Comparison of ENCODE assay signal across 9 cellular contexts in genomic region chr20:41050361-41051019, GRCh38. TPM values are rescaled to one million over a fixed set of nuclear protein-coding genes. Genes with fewer than 3 reads are reported as not detected.
DNase-seq lines count a peak whose midpoint lies in the region; ATAC-seq and TF ChIP-seq lines count a peak whose summit lies in the region.
"Had no signal": no experiment of that assay in that cellular context is flagged by ENCODE, and none has a peak within 500 bp of the region (broad histone marks: within the 10 kb centered on the region; RNA-seq: fewer than 3 reads in every experiment).

No MANE protein-coding gene starts in this region.

- peak overlapping the region; percentile 23 to 47 (median 34) for H3K4me3 Mint-ChIP-seq in CD4-positive, CD25-positive, alpha-beta regulatory T cell
- peak overlapping the region; percentile 78 for H3K4me3 Mint-ChIP-seq in natural killer cell treated with Interleukin-12 subunit alpha and Interleukin-12 subunit beta and Interleukin-15 and Interleukin-18, amount 100 ng/mL, for 72 hours

- peak overlapping the region; percentile 14 for H3K4me3 ChIP-seq in CD4-positive, CD25-positive, alpha-beta regulatory T cell (ENCODE audit: low read depth, low read length)
- H3K4me3 ChIP-seq in Karpas-422 (ENCODE audit: low read length) (no peak overlapping the region), astrocyte of the spinal cord (ENCODE audit: low read depth, low read length) (no peak overlapping the region)
- H3K4me3 ChIP-seq: tibial artery had no signal

- H3K9ac ChIP-seq in Karpas-422 (ENCODE audit: low read length) = 0 out of 2 replicates have a peak overlapping the region, but pooled peaks have one; percentile 4

- H3K4me1 ChIP-seq in CD4-positive, CD25-positive, alpha-beta regulatory T cell (ENCODE audit: control insufficient read depth, insufficient read depth, low read length, poor library complexity, severe bottlenecking) = peaks cover 60% of the 10 kb centered on the region
- H3K4me1 ChIP-seq in Karpas-422 (ENCODE audit: low read length) = peaks cover 100% of the 10 kb centered on the region

- H3K79me2 ChIP-seq in Karpas-422 (ENCODE audit: low read length) = peaks cover 100% of the 10 kb centered on the region

- H3K27ac ChIP-seq in CD4-positive, CD25-positive, alpha-beta regulatory T cell (ENCODE audit: insufficient read depth, low read length, poor library complexity, severe bottlenecking) = no peak overlapping the region
- peak overlapping the region; percentile 79 for H3K27ac ChIP-seq in Karpas-422 (ENCODE audit: low read length)
- H3K27ac ChIP-seq: tibial artery had no signal

- TF ChIP-seq CTCF in astrocyte of the spinal cord (IDR thresholded peaks at IDR 0.05; ENCODE audit: low read depth, low read length) = no peak

- H3K36me3 Mint-ChIP-seq in CD4-positive, CD25-positive, alpha-beta regulatory T cell = peaks cover 7% of the 10 kb centered on the region
- peaks cover 4% of the 10 kb centered on the region for H3K36me3 Mint-ChIP-seq in natural killer cell treated with Interleukin-12 subunit alpha and Interleukin-12 subunit beta and Interleukin-15 and Interleukin-18, amount 100 ng/mL, for 72 hours

- no peaks in the 10 kb centered on the region for H3K36me3 ChIP-seq in CD4-positive, CD25-positive, alpha-beta regulatory T cell (ENCODE audit: control insufficient read depth, insufficient read depth, low read length)
- peaks cover 44% of the 10 kb centered on the region; the same call in 1 of the 2 replicates for H3K36me3 ChIP-seq in Karpas-422 (ENCODE audit: insufficient read depth, low read length)
- H3K36me3 ChIP-seq: tibial artery had no signal

- H3K27ac Mint-ChIP-seq in CD4-positive, CD25-positive, alpha-beta regulatory T cell = peak overlapping the region in 2 of 3 donors; percentile 2 to 70
- H3K27ac Mint-ChIP-seq in natural killer cell treated with Interleukin-12 subunit alpha and Interleukin-12 subunit beta and Interleukin-15 and Interleukin-18, amount 100 ng/mL, for 72 hours = peak overlapping the region; percentile 73 to 84

- no peak for ATAC-seq in CD4-positive, CD25-positive, alpha-beta regulatory T cell (ENCODE audit: low read depth in 2 of 2)
- no peak for ATAC-seq in natural killer cell treated with Interleukin-12 subunit alpha and Interleukin-12 subunit beta and Interleukin-15 and Interleukin-18, amount 100 ng/mL, for 72 hours
- ATAC-seq in HG03457 (IDR thresholded peaks at IDR 0.05; ENCODE audit: unreplicated experiment) (no peak), GM21825 (IDR thresholded peaks at IDR 0.05; ENCODE audit: unreplicated experiment) (no peak), HG02840 (IDR thresholded peaks at IDR 0.05; ENCODE audit: low FRiP score, unreplicated experiment) (no peak)

- H3K9me2 ChIP-seq in Karpas-422 (replicated peaks; ENCODE audit: insufficient read depth, low read length) = no peaks in the 10 kb centered on the region

- DNase-seq in CD4-positive, CD25-positive, alpha-beta regulatory T cell = no peak
- DNase-seq in Karpas-422 = no peak
- DNase-seq in astrocyte of the spinal cord (ENCODE audit: low read depth, low spot score) = peak; percentile 47
- DNase-seq in natural killer cell treated with Interleukin-12 subunit alpha and Interleukin-12 subunit beta and Interleukin-15 and Interleukin-18, amount 100 ng/mL, for 72 hours (ENCODE audit: low spot score) = no peak
- no peak for DNase-seq in anterior cingulate cortex (lab: John Stamatoyannopoulos, UW)
- DNase-seq: tibial artery had no signal

- no peaks in the 10 kb centered on the region for H3K27me3 ChIP-seq in CD4-positive, CD25-positive, alpha-beta regulatory T cell (ENCODE audit: control insufficient read depth, insufficient read depth, low read length)
- H3K27me3 ChIP-seq in Karpas-422 (ENCODE audit: low read length) = no peaks in the 10 kb centered on the region
- H3K27me3 ChIP-seq: tibial artery had no signal

- H3K4me2 ChIP-seq in Karpas-422 (ENCODE audit: low read depth, low read length, poor library complexity, severe bottlenecking) = peak overlapping the region; percentile 8

- no peaks in the 10 kb centered on the region for H3K27me3 Mint-ChIP-seq in CD4-positive, CD25-positive, alpha-beta regulatory T cell
- H3K27me3 Mint-ChIP-seq in natural killer cell treated with Interleukin-12 subunit alpha and Interleukin-12 subunit beta and Interleukin-15 and Interleukin-18, amount 100 ng/mL, for 72 hours = no peaks in the 10 kb centered on the region

- in situ Hi-C loops in astrocyte of the spinal cord (cut with HindIII; ENCODE audit: low sequenced_read_pairs) = no loop called here

- no peak overlapping the region for H2AFZ ChIP-seq in Karpas-422 (ENCODE audit: low read length)

- peaks cover 96% of the 10 kb centered on the region for H4K20me1 ChIP-seq in Karpas-422 (ENCODE audit: insufficient read depth, low read depth, low read length)

- H3K4me1 Mint-ChIP-seq in CD4-positive, CD25-positive, alpha-beta regulatory T cell = peaks cover 63 to 97% (median 90%) of the 10 kb centered on the region in 4 donors
- H3K4me1 Mint-ChIP-seq in natural killer cell treated with Interleukin-12 subunit alpha and Interleukin-12 subunit beta and Interleukin-15 and Interleukin-18, amount 100 ng/mL, for 72 hours (ENCODE audit: low read depth in 2 of 2) = peaks cover 67 to 78% of the 10 kb centered on the region in 2 donors

- H3K9me3 ChIP-seq in CD4-positive, CD25-positive, alpha-beta regulatory T cell (ENCODE audit: control insufficient read depth in 2 of 2, low read length in 2 of 2) = no peaks in the 10 kb centered on the region
- H3K9me3 ChIP-seq in Karpas-422 (ENCODE audit: low read length) = no peaks in the 10 kb centered on the region
- H3K9me3 ChIP-seq: tibial artery had no signal

- H3K9me3 Mint-ChIP-seq in CD4-positive, CD25-positive, alpha-beta regulatory T cell = peaks cover 0 to 3% (median 0%) of the 10 kb centered on the region in 7 donors
- peaks cover 7% of the 10 kb centered on the region for H3K9me3 Mint-ChIP-seq in natural killer cell treated with Interleukin-12 subunit alpha and Interleukin-12 subunit beta and Interleukin-15 and Interleukin-18, amount 100 ng/mL, for 72 hours

RNA-seq across cellular contexts. Expression of gene TOP1, which starts 21.9 kb away (rescaled TPM):
- 50.0 TPM for total RNA-seq in CD4-positive, CD25-positive, alpha-beta regulatory T cell
- 10 to 100 TPM in 1 of 4 donors, 1 to 10 TPM in 3; 9.2 to 11.4 (median 9.6) TPM for polyA plus RNA-seq in CD4-positive, CD25-positive, alpha-beta regulatory T cell
- 89.5 and 101 TPM in 2 replicates for total RNA-seq in Karpas-422 (2014; rRNA removed; shearing (Covaris generic); ENCODE audit: low replicate concordance)
- total RNA-seq in natural killer cell treated with Interleukin-12 subunit alpha and Interleukin-12 subunit beta and Interleukin-15 and Interleukin-18, amount 100 ng/mL, for 72 hours = 10 to 100 TPM; 77.5 to 81.2 TPM
